26 cellular contexts compared by ENCODE assay signal in the genomic region with DNA sequence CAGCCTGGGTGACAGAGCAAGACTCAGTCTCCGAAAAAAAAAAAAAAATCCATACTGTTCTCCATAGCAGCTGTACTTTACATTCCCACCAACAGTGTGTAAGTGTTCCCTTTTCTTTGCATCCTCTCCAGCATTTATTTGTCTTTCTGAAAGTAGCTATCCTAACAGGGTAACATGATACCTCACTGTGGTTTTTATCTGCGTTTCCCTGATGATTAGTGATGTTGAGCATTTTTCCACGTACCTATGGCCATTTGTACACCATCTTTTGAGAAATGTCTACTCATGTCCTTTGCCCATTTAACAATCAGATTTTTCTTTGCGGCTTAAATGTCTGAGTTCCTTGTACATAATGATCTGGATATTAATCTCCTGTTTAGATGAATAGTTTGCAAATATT.
"Had no signal": no experiment of that assay in that cellular context is flagged by ENCODE, and none has a peak within 500 bp of the region (broad histone marks: within the 10 kb centered on the region; RNA-seq: fewer than 3 reads in every experiment).

No MANE protein-coding gene starts in this region.

- H3K4me3 ChIP-seq: body of pancreas, cardiac muscle cell, coronary artery, dorsolateral prefrontal cortex, gastrocnemius medialis, mucosa of descending colon, suprapubic skin, tibial artery had no signal

- H3K4me1 Mint-ChIP-seq: activated CD4-positive, alpha-beta T cell treated with anti-CD3 and anti-CD28 coated beads, Interleukin-2, amount 10 ng/mL, durations not matched to agents 24 days and 14 days; activated naive CD4-positive, alpha-beta T cell treated with anti-CD3 and anti-CD28 coated beads, Interleukin-2, amount 50 U/mL, for 24 hours; activated naive CD8-positive, alpha-beta T cell treated with anti-CD3 and anti-CD28 coated beads, Interleukin-2, amount 50 U/mL, for 24 hours had no signal

- H3K27ac Mint-ChIP-seq: activated CD4-positive, alpha-beta memory T cell treated with anti-CD3 and anti-CD28 coated beads for 36 hours; activated CD4-positive, alpha-beta T cell treated with anti-CD3 and anti-CD28 coated beads, Interleukin-2, amount 10 ng/mL, durations not matched to agents 24 days and 14 days; activated naive CD4-positive, alpha-beta T cell treated with anti-CD3 and anti-CD28 coated beads, Interleukin-2, amount 50 U/mL, for 24 hours; activated naive CD8-positive, alpha-beta T cell treated with anti-CD3 and anti-CD28 coated beads, Interleukin-2, amount 50 U/mL, for 24 hours; activated T-cell treated with anti-CD3 and anti-CD28 coated beads, Interleukin-2, amount 50 U/mL, for 24 hours; natural killer cell treated with Interleukin-12 subunit alpha and Interleukin-12 subunit beta and Interleukin-15 and Interleukin-18, amount 100 ng/mL, for 72 hours had no signal

- H3K27me3 Mint-ChIP-seq: activated CD4-positive, alpha-beta memory T cell treated with anti-CD3 and anti-CD28 coated beads for 36 hours; activated CD4-positive, alpha-beta T cell treated with anti-CD3 and anti-CD28 coated beads, Interleukin-2, amount 10 ng/mL, durations not matched to agents 24 days and 14 days; activated naive CD4-positive, alpha-beta T cell treated with anti-CD3 and anti-CD28 coated beads, Interleukin-2, amount 50 U/mL, for 24 hours; activated naive CD8-positive, alpha-beta T cell treated with anti-CD3 and anti-CD28 coated beads, Interleukin-2, amount 50 U/mL, for 24 hours; activated T-cell treated with anti-CD3 and anti-CD28 coated beads, Interleukin-2, amount 50 U/mL, for 24 hours; natural killer cell treated with Interleukin-12 subunit alpha and Interleukin-12 subunit beta and Interleukin-15 and Interleukin-18, amount 100 ng/mL, for 72 hours had no signal

- H3K4me3 Mint-ChIP-seq: activated CD4-positive, alpha-beta memory T cell treated with anti-CD3 and anti-CD28 coated beads for 36 hours; activated CD4-positive, alpha-beta T cell treated with anti-CD3 and anti-CD28 coated beads, Interleukin-2, amount 10 ng/mL, durations not matched to agents 24 days and 14 days; activated naive CD4-positive, alpha-beta T cell treated with anti-CD3 and anti-CD28 coated beads, Interleukin-2, amount 50 U/mL, for 24 hours; activated naive CD8-positive, alpha-beta T cell treated with anti-CD3 and anti-CD28 coated beads, Interleukin-2, amount 50 U/mL, for 24 hours; activated T-cell treated with anti-CD3 and anti-CD28 coated beads, Interleukin-2, amount 50 U/mL, for 24 hours; natural killer cell treated with Interleukin-12 subunit alpha and Interleukin-12 subunit beta and Interleukin-15 and Interleukin-18, amount 100 ng/mL, for 72 hours had no signal

- ATAC-seq: activated naive CD8-positive, alpha-beta T cell treated with anti-CD3 and anti-CD28 coated beads, Interleukin-2, amount 50 U/mL, for 24 hours; body of pancreas; gastrocnemius medialis; left ventricle myocardium superior; mucosa of descending colon; natural killer cell treated with Interleukin-12 subunit alpha and Interleukin-12 subunit beta and Interleukin-15 and Interleukin-18, amount 100 ng/mL, for 72 hours; right cardiac atrium had no signal

- DNase-seq: activated CD4-positive, alpha-beta memory T cell treated with anti-CD3 and anti-CD28 coated beads for 36 hours; activated CD4-positive, alpha-beta T cell treated with anti-CD3 and anti-CD28 coated beads, Interleukin-2, amount 10 ng/mL, durations not matched to agents 24 days and 14 days; activated CD4-positive, CD25-positive, alpha-beta regulatory T cell treated with anti-CD3 and anti-CD28 coated beads, Interleukin-2, amount 50 U/mL, for 72 hours; activated CD8-positive, alpha-beta memory T cell treated with anti-CD3 and anti-CD28 coated beads, Interleukin-2, amount 50 U/mL, for 48 hours; activated naive CD8-positive, alpha-beta T cell treated with anti-CD3 and anti-CD28 coated beads, Interleukin-2, amount 50 U/mL, for 24 hours; activated T-cell treated with anti-CD3 and anti-CD28 coated beads, Interleukin-2, amount 50 U/mL, for 24 hours; body of pancreas; cerebellar nuclear complex; dorsolateral prefrontal cortex; effector memory CD4-positive, alpha-beta T cell; erythroblast; gastrocnemius medialis; glutamatergic neuron; islet precursor cell; left ventricle myocardium superior; mucosa of descending colon; right cardiac atrium; stimulated activated CD4-positive, alpha-beta T cell treated with anti-CD3 and anti-CD28 coated beads, Interleukin-15, amount 100 ng/mL, for 24 hours; stimulated activated CD4-positive, alpha-beta T cell treated with anti-CD3 and anti-CD28 coated beads, Interleukin-2, amount 100 ng/mL, for 24 hours; stimulated activated naive CD4-positive, alpha-beta T cell; tibial artery had no signal
